Comparison of ENCODE assay signal across 1 cellular context in the genomic region with DNA sequence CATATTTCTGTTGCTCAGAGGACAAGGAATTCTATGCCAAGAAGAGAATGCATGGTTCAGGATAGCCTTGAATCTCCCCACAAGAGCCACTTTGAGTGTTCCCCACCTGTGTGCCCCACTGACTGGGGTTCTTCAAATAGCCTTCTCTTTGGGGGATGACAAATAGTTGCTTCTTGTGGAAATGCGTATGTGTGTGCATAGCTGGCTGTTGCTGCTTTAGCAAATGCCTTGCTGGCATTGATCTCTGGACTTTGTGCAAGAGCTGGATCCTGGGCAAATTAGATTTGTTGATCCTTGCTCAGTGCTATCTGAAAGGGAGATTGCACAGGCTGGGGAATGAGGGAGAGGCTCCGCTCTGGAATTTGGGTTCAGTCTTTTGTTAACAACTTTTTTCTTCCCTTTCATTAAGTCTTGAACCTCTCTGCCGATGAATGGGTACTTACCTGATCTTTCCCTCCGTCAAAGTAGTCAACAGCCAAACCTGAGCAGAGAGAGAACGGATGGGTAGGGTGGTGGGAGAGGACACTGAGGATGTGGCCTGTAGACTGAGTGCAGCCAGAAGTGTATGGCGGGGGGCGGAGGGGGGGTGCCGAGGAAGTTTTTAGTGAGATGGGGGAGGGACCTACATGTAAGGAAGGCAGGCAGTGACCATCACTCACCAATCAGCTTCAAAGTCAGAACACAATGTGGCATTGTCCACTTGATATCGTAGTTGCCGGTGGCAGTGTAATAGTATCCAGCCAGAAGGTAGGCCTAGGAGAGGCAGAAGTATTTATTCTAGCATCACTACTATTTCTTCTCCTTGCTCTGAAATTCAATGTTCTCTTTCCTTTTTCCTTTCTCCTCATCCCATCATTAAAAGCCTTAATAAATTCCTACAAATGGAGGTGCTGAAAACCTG.
TF ChIP-seq lines count a peak whose summit lies in the region.

No MANE protein-coding gene starts in this region.

TF ChIP-seq in HepG2, 621 proteins besides CTCF, POLR2A, EP300 and RAD21 (continued from another document and continues in another):
- TF ChIP-seq, protein P1, sequence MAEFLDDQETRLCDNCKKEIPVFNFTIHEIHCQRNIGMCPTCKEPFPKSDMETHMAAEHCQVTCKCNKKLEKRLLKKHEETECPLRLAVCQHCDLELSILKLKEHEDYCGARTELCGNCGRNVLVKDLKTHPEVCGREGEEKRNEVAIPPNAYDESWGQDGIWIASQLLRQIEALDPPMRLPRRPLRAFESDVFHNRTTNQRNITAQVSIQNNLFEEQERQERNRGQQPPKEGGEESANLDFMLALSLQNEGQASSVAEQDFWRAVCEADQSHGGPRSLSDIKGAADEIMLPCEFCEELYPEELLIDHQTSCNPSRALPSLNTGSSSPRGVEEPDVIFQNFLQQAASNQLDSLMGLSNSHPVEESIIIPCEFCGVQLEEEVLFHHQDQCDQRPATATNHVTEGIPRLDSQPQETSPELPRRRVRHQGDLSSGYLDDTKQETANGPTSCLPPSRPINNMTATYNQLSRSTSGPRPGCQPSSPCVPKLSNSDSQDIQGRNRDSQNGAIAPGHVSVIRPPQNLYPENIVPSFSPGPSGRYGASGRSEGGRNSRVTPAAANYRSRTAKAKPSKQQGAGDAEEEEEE (CRISPR knock-in tag; IDR thresholded peaks at IDR 0.05; ENCODE audit: borderline replicate concordance): 0 out of 2 replicates have a peak, but pooled peaks have one; percentile 39
- TF ChIP-seq, protein P2, sequence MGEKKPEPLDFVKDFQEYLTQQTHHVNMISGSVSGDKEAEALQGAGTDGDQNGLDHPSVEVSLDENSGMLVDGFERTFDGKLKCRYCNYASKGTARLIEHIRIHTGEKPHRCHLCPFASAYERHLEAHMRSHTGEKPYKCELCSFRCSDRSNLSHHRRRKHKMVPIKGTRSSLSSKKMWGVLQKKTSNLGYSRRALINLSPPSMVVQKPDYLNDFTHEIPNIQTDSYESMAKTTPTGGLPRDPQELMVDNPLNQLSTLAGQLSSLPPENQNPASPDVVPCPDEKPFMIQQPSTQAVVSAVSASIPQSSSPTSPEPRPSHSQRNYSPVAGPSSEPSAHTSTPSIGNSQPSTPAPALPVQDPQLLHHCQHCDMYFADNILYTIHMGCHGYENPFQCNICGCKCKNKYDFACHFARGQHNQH (CRISPR knock-in tag; IDR thresholded peaks at IDR 0.05): no peak
- peak; percentile 52 for TF ChIP-seq PHF5A (CRISPR knock-in tag; IDR thresholded peaks at IDR 0.05; ENCODE audit: low read depth, unreplicated experiment)
- TF ChIP-seq ZNF136 (CRISPR knock-in tag; IDR thresholded peaks at IDR 0.05; ENCODE audit: low read depth): no peak
- no peak for TF ChIP-seq GLI4 (CRISPR knock-in tag; IDR thresholded peaks at IDR 0.05; ENCODE audit: borderline replicate concordance)
- TF ChIP-seq, protein P3, sequence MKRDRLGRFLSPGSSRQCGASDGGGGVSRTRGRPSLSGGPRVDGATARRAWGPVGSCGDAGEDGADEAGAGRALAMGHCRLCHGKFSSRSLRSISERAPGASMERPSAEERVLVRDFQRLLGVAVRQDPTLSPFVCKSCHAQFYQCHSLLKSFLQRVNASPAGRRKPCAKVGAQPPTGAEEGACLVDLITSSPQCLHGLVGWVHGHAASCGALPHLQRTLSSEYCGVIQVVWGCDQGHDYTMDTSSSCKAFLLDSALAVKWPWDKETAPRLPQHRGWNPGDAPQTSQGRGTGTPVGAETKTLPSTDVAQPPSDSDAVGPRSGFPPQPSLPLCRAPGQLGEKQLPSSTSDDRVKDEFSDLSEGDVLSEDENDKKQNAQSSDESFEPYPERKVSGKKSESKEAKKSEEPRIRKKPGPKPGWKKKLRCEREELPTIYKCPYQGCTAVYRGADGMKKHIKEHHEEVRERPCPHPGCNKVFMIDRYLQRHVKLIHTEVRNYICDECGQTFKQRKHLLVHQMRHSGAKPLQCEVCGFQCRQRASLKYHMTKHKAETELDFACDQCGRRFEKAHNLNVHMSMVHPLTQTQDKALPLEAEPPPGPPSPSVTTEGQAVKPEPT (CRISPR knock-in tag; IDR thresholded peaks at IDR 0.05; ENCODE audit: low read depth): no peak
- no peak for TF ChIP-seq NR2F6 (IDR thresholded peaks at IDR 0.05)
- TF ChIP-seq NR2F6 (CRISPR knock-in tag; IDR thresholded peaks at IDR 0.05): peak; percentile 49; the same call in 1 of the 2 replicates
- no peak for TF ChIP-seq FOXM1 (CRISPR knock-in tag; IDR thresholded peaks at IDR 0.05)
- TF ChIP-seq, protein P4, sequence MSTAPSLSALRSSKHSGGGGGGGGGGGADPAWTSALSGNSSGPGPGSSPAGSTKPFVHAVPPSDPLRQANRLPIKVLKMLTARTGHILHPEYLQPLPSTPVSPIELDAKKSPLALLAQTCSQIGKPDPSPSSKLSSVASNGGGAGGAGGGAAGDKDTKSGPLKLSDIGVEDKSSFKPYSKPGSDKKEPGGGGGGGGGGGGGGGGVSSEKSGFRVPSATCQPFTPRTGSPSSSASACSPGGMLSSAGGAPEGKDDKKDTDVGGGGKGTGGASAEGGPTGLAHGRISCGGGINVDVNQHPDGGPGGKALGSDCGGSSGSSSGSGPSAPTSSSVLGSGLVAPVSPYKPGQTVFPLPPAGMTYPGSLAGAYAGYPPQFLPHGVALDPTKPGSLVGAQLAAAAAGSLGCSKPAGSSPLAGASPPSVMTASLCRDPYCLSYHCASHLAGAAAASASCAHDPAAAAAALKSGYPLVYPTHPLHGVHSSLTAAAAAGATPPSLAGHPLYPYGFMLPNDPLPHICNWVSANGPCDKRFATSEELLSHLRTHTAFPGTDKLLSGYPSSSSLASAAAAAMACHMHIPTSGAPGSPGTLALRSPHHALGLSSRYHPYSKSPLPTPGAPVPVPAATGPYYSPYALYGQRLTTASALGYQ (CRISPR knock-in tag; IDR thresholded peaks at IDR 0.05): no peak; the same call in 1 of the 2 replicates
- no peak for TF ChIP-seq TAF15 (IDR thresholded peaks at IDR 0.05; ENCODE audit: low read depth, low read length, poor library complexity, severe bottlenecking)
- TF ChIP-seq BRCA1 (CRISPR knock-in tag; IDR thresholded peaks at IDR 0.05): no peak
- TF ChIP-seq MIXL1 (CRISPR knock-in tag; IDR thresholded peaks at IDR 0.05): peak; percentile 96
- no peak for TF ChIP-seq SRSF4 (IDR thresholded peaks at IDR 0.05; ENCODE audit: low read depth, low read length, poor library complexity, severe bottlenecking)
- no peak for TF ChIP-seq ZNF383 (CRISPR knock-in tag; IDR thresholded peaks at IDR 0.05; ENCODE audit: borderline replicate concordance)
- TF ChIP-seq NFE2L1 (CRISPR knock-in tag; IDR thresholded peaks at IDR 0.05; ENCODE audit: borderline replicate concordance): no peak
- no peak for TF ChIP-seq ZNF44 (CRISPR knock-in tag; IDR thresholded peaks at IDR 0.05)
- 0 out of 2 replicates have a peak, but pooled peaks have one; percentile 33 for TF ChIP-seq ATF7-NPFF (CRISPR knock-in tag; IDR thresholded peaks at IDR 0.05; ENCODE audit: low read depth)
- TF ChIP-seq IRX3 (CRISPR knock-in tag; IDR thresholded peaks at IDR 0.05; ENCODE audit: borderline replicate concordance, low read depth): no peak
- no peak for TF ChIP-seq SIN3B (IDR thresholded peaks at IDR 0.05; ENCODE audit: low read length)
- TF ChIP-seq NRL (CRISPR knock-in tag; IDR thresholded peaks at IDR 0.05; ENCODE audit: borderline replicate concordance): no peak
- no peak for TF ChIP-seq DR1 (CRISPR knock-in tag; IDR thresholded peaks at IDR 0.05)
- TF ChIP-seq, protein P5, sequence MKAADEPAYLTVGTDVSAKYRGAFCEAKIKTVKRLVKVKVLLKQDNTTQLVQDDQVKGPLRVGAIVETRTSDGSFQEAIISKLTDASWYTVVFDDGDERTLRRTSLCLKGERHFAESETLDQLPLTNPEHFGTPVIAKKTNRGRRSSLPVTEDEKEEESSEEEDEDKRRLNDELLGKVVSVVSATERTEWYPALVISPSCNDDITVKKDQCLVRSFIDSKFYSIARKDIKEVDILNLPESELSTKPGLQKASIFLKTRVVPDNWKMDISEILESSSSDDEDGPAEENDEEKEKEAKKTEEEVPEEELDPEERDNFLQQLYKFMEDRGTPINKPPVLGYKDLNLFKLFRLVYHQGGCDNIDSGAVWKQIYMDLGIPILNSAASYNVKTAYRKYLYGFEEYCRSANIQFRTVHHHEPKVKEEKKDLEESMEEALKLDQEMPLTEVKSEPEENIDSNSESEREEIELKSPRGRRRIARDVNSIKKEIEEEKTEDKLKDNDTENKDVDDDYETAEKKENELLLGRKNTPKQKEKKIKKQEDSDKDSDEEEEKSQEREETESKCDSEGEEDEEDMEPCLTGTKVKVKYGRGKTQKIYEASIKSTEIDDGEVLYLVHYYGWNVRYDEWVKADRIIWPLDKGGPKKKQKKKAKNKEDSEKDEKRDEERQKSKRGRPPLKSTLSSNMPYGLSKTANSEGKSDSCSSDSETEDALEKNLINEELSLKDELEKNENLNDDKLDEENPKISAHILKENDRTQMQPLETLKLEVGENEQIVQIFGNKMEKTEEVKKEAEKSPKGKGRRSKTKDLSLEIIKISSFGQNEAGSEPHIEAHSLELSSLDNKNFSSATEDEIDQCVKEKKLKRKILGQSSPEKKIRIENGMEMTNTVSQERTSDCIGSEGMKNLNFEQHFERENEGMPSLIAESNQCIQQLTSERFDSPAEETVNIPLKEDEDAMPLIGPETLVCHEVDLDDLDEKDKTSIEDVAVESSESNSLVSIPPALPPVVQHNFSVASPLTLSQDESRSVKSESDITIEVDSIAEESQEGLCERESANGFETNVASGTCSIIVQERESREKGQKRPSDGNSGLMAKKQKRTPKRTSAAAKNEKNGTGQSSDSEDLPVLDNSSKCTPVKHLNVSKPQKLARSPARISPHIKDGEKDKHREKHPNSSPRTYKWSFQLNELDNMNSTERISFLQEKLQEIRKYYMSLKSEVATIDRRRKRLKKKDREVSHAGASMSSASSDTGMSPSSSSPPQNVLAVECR (CRISPR knock-in tag; IDR thresholded peaks at IDR 0.05; ENCODE audit: borderline replicate concordance): no peak; the same call in 1 of the 2 replicates
- TF ChIP-seq ZNF12 (CRISPR knock-in tag; IDR thresholded peaks at IDR 0.05): peak; percentile 82
- TF ChIP-seq BHLHE40 (IDR thresholded peaks at IDR 0.05; ENCODE audit: low read length): no peak
- TF ChIP-seq ZFP62 (CRISPR knock-in tag; IDR thresholded peaks at IDR 0.05): no peak
- no peak for TF ChIP-seq HNRNPK (IDR thresholded peaks at IDR 0.05; ENCODE audit: low read depth, low read length, poor library complexity, severe bottlenecking)
- peak; percentile 90 for TF ChIP-seq KDM6A (CRISPR knock-in tag; IDR thresholded peaks at IDR 0.05; ENCODE audit: low read depth)
- TF ChIP-seq, protein P6, sequence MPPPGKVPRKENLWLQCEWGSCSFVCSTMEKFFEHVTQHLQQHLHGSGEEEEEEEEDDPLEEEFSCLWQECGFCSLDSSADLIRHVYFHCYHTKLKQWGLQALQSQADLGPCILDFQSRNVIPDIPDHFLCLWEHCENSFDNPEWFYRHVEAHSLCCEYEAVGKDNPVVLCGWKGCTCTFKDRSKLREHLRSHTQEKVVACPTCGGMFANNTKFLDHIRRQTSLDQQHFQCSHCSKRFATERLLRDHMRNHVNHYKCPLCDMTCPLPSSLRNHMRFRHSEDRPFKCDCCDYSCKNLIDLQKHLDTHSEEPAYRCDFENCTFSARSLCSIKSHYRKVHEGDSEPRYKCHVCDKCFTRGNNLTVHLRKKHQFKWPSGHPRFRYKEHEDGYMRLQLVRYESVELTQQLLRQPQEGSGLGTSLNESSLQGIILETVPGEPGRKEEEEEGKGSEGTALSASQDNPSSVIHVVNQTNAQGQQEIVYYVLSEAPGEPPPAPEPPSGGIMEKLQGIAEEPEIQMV (CRISPR knock-in tag; IDR thresholded peaks at IDR 0.05; ENCODE audit: low read depth): no peak
- TF ChIP-seq, protein P7, sequence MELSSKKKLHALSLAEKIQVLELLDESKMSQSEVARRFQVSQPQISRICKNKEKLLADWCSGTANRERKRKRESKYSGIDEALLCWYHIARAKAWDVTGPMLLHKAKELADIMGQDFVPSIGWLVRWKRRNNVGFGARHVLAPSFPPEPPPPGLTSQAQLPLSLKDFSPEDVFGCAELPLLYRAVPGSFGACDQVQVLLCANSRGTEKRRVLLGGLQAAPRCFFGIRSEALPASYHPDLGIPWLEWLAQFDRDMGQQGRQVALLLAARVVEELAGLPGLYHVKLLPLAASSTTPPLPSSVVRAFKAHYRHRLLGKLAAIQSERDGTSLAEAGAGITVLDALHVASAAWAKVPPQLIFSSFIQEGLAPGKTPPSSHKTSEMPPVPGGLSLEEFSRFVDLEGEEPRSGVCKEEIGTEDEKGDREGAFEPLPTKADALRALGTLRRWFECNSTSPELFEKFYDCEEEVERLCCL (CRISPR knock-in tag; IDR thresholded peaks at IDR 0.05; ENCODE audit: borderline replicate concordance): no peak
- TF ChIP-seq, protein P8, sequence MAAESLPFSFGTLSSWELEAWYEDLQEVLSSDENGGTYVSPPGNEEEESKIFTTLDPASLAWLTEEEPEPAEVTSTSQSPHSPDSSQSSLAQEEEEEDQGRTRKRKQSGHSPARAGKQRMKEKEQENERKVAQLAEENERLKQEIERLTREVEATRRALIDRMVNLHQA (CRISPR knock-in tag; IDR thresholded peaks at IDR 0.05): no peak
- TF ChIP-seq RNF2 (conservative IDR thresholded peaks at IDR 0.05; ENCODE audit: low read depth): no peak
- no peak for TF ChIP-seq EZH2 (conservative IDR thresholded peaks at IDR 0.05; ENCODE audit: low read depth, low read length)
- TF ChIP-seq, protein P9, sequence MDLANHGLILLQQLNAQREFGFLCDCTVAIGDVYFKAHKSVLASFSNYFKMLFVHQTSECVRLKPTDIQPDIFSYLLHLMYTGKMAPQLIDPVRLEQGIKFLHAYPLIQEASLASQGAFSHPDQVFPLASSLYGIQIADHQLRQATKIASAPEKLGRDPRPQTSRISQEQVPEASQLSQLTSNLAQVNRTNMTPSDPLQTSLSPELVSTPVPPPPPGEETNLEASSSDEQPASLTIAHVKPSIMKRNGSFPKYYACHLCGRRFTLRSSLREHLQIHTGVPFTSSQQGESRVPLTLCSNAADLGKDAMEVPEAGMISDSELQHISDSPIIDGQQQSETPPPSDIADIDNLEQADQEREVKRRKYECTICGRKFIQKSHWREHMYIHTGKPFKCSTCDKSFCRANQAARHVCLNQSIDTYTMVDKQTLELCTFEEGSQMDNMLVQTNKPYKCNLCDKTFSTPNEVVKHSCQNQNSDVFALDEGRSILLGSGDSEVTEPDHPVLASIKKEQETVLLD (CRISPR knock-in tag; IDR thresholded peaks at IDR 0.05; ENCODE audit: low read depth): no peak
- no peak for TF ChIP-seq ZNF343 (CRISPR knock-in tag; IDR thresholded peaks at IDR 0.05)
- TF ChIP-seq, protein P10, sequence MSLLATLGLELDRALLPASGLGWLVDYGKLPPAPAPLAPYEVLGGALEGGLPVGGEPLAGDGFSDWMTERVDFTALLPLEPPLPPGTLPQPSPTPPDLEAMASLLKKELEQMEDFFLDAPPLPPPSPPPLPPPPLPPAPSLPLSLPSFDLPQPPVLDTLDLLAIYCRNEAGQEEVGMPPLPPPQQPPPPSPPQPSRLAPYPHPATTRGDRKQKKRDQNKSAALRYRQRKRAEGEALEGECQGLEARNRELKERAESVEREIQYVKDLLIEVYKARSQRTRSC (CRISPR knock-in tag; IDR thresholded peaks at IDR 0.05; ENCODE audit: low read depth): peak; percentile 75; the same call in 1 of the 2 replicates
- no peak for TF ChIP-seq SRSF1 (optimal IDR thresholded peaks at IDR 0.05; ENCODE audit: low read depth, low read length)
- no peak for TF ChIP-seq ZFP41 (CRISPR knock-in tag; IDR thresholded peaks at IDR 0.05; ENCODE audit: borderline replicate concordance)
- no peak for TF ChIP-seq ZNF451 (CRISPR knock-in tag; IDR thresholded peaks at IDR 0.05)
- no peak for TF ChIP-seq SUZ12 (IDR thresholded peaks at IDR 0.05; ENCODE audit: low read depth, low read length)
- peak; percentile 95 for TF ChIP-seq SSRP1 (CRISPR knock-in tag; IDR thresholded peaks at IDR 0.05)
- TF ChIP-seq U2AF1 (optimal IDR thresholded peaks at IDR 0.05; ENCODE audit: low read depth, low read length): no peak
- TF ChIP-seq SIX4 (CRISPR knock-in tag; IDR thresholded peaks at IDR 0.05): no peak; the same call in 1 of the 2 replicates
- no peak for TF ChIP-seq ARNT (IDR thresholded peaks at IDR 0.05)
- TF ChIP-seq ZBTB42 (CRISPR knock-in tag; IDR thresholded peaks at IDR 0.05): no peak
- no peak for TF ChIP-seq ZNF3 (CRISPR knock-in tag; IDR thresholded peaks at IDR 0.05)
- no peak for TF ChIP-seq ZNF550 (CRISPR knock-in tag; IDR thresholded peaks at IDR 0.05; ENCODE audit: borderline replicate concordance)
